15 cellular contexts compared by ENCODE assay signal in the genomic region with DNA sequence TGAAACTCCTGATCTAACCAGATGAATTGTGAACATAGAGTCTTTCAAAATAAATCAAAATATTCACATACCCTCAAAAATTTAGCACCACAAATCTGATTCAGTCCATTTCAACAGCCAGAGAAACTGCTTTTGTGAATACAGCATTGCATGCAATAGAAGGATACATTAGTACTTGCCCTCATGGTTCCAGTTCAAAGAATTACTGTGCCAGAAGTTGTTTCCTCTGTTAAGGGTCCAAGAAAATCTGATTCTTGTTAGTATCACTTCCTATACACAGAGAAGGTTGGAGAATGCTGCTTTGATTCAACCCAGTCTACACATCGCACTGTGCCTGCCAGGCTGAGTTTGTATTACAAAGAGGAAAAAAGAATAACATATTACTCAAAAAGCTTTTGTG.
DNase-seq lines count a peak whose midpoint lies in the region; TF ChIP-seq lines count a peak whose summit lies in the region.
"Had no signal": no experiment of that assay in that cellular context is flagged by ENCODE, and none has a peak within 500 bp of the region (broad histone marks: within the 10 kb centered on the region; RNA-seq: fewer than 3 reads in every experiment).

No MANE protein-coding gene starts in this region.

- H2AFZ ChIP-seq in ACC112 (ENCODE audit: low read length, unreplicated experiment), result peak overlapping the region; percentile 36

- no peak for TF ChIP-seq POLR2A in thyroid gland (IDR thresholded peaks at IDR 0.05)

- TF ChIP-seq CTCF in thyroid gland (IDR thresholded peaks at IDR 0.05), result no peak

- peak; percentile 38 for DNase-seq in dedifferentiated amniotic fluid mesenchymal stem cell (ENCODE audit: extremely low spot score)
- peak; percentile 16 for DNase-seq in fibroblast of the conjunctiva (ENCODE audit: low read depth)
- DNase-seq in thyroid gland, result peak; percentile 5 to 11
- no peak for DNase-seq in activated CD4-positive, alpha-beta T cell treated with anti-CD3 and anti-CD28 coated beads, Interleukin-2, amount 50 U/mL, for 48 hours
- no peak for DNase-seq in GDM1 (lab: John Stamatoyannopoulos, UW)
- DNase-seq in activated T-cell treated with anti-CD3 and anti-CD28 coated beads, Interleukin-2, amount 50 U/mL, for 1 hour, result no peak
- DNase-seq: 8988T, ACHN, DMS153, DMS79 treated with DMSO at 0.1 percent for 48 hours, EL, GOT3, H9 had no signal

- no peaks in the 10 kb centered on the region for H3K36me3 ChIP-seq in ACC112 (ENCODE audit: insufficient read depth, low read length)
- no peaks in the 10 kb centered on the region for H3K36me3 ChIP-seq in thyroid gland

- H3K27me3 ChIP-seq in ACC112 (ENCODE audit: insufficient read depth, low read length), result no peaks in the 10 kb centered on the region
- H3K27me3 ChIP-seq in thyroid gland, result no peaks in the 10 kb centered on the region

- intact Hi-C loops in thyroid gland (cut with DNase I), result no loop called here

- H3K4me1 ChIP-seq in ACC112 (ENCODE audit: control insufficient read depth, insufficient read depth, low read length, unreplicated experiment), result peaks cover 9% of the 10 kb centered on the region
- H3K4me1 ChIP-seq in thyroid gland, result peaks cover 31 to 45% of the 10 kb centered on the region in 2 donors

- H3K27ac ChIP-seq in ACC112 (ENCODE audit: low read depth, low read length) (no peak overlapping the region), thyroid gland (peak overlapping the region in 2 of 3 donors; percentile 43 to 56)
- H3K27ac ChIP-seq: C4-2B had no signal

- 17 to 38% methylated on average over 1 of the region's 1 CpG for WGBS in thyroid gland, 2 donors

- H3K4me3 ChIP-seq in ACC112 (ENCODE audit: low read depth, low read length) (no peak overlapping the region), thyroid gland (replicated peaks in 1 of 3) (no peak overlapping the region)

- H3K79me2 ChIP-seq in ACC112 (ENCODE audit: control insufficient read depth, insufficient read depth, low read length, unreplicated experiment), result no peaks in the 10 kb centered on the region

- no peaks in the 10 kb centered on the region for H3K9me3 ChIP-seq in thyroid gland

Comparison
In these comparisons a context has a peak if more than half of its experiments do, and no peak if none do; other contexts are left out.
1. DNase-seq: peak in dedifferentiated amniotic fluid mesenchymal stem cell (single experiment), fibroblast of the conjunctiva (single experiment) and thyroid gland (2 of 2); none in activated CD4-positive, alpha-beta T cell treated with anti-CD3 and anti-CD28 coated beads, Interleukin-2, amount 50 U/mL, for 48 hours (0 of 2), GDM1 (single experiment) and activated T-cell treated with anti-CD3 and anti-CD28 coated beads, Interleukin-2, amount 50 U/mL, for 1 hour (single experiment).